Comparison of ENCODE assay signal across 30 cellular contexts in genomic region chr20:37403107-37404033, GRCh38.
"Had no signal": no experiment of that assay in that cellular context is flagged by ENCODE, and none has a peak within 500 bp of the region (broad histone marks: within the 10 kb centered on the region; RNA-seq: fewer than 3 reads in every experiment).

No MANE protein-coding gene starts in this region.

- H3K36me3 Mint-ChIP-seq: activated naive CD8-positive, alpha-beta T cell treated with anti-CD3 and anti-CD28 coated beads for 36 hours had no signal

- H3K4me3 Mint-ChIP-seq: activated CD4-positive, alpha-beta T cell treated with anti-CD3 and anti-CD28 coated beads, Interleukin-2, amount 10 ng/mL, durations not matched to agents 24 days and 14 days; activated CD8-positive, alpha-beta T cell treated with anti-CD3 and anti-CD28 coated beads for 36 hours; activated naive CD8-positive, alpha-beta T cell treated with anti-CD3 and anti-CD28 coated beads for 36 hours; activated T-cell treated with anti-CD3 and anti-CD28 coated beads, Interleukin-2, amount 50 U/mL, for 72 hours; activated T-helper 17 cell treated with anti-CD3 and anti-CD28 coated beads, Interleukin-2, amount 50 U/mL, for 72 hours had no signal

- H3K4me3 ChIP-seq: Peyer's patch had no signal

- H3K9me3 ChIP-seq: Peyer's patch had no signal

- H3K27ac ChIP-seq: brain microvascular endothelial cell, Peyer's patch, WERI-Rb-1 had no signal

- H3K27ac Mint-ChIP-seq: activated CD4-positive, alpha-beta T cell treated with anti-CD3 and anti-CD28 coated beads, Interleukin-2, amount 10 ng/mL, durations not matched to agents 24 days and 14 days; activated CD8-positive, alpha-beta T cell treated with anti-CD3 and anti-CD28 coated beads for 36 hours; activated naive CD8-positive, alpha-beta T cell treated with anti-CD3 and anti-CD28 coated beads for 36 hours; activated T-cell treated with anti-CD3 and anti-CD28 coated beads, Interleukin-2, amount 50 U/mL, for 72 hours; activated T-helper 17 cell treated with anti-CD3 and anti-CD28 coated beads, Interleukin-2, amount 50 U/mL, for 72 hours had no signal

- H3K9me3 Mint-ChIP-seq: activated CD4-positive, alpha-beta T cell treated with anti-CD3 and anti-CD28 coated beads, Interleukin-2, amount 10 ng/mL, durations not matched to agents 24 days and 14 days; activated CD8-positive, alpha-beta T cell treated with anti-CD3 and anti-CD28 coated beads for 36 hours; activated naive CD8-positive, alpha-beta T cell treated with anti-CD3 and anti-CD28 coated beads for 36 hours; activated T-cell treated with anti-CD3 and anti-CD28 coated beads, Interleukin-2, amount 50 U/mL, for 72 hours; activated T-helper 17 cell treated with anti-CD3 and anti-CD28 coated beads, Interleukin-2, amount 50 U/mL, for 72 hours had no signal

- ATAC-seq: activated CD8-positive, alpha-beta T cell treated with anti-CD3 and anti-CD28 coated beads for 36 hours; activated T-cell treated with anti-CD3 and anti-CD28 coated beads, Interleukin-2, amount 50 U/mL, for 72 hours; activated T-helper 17 cell treated with anti-CD3 and anti-CD28 coated beads, Interleukin-2, amount 50 U/mL, for 72 hours; PC-3 had no signal

- DNase-seq: activated CD4-positive, alpha-beta T cell treated with anti-CD3 and anti-CD28 coated beads, Interleukin-2, amount 10 ng/mL, durations not matched to agents 24 days and 14 days; activated CD4-positive, alpha-beta T cell treated with anti-CD3 and anti-CD28 coated beads, Interleukin-2, amount 50 U/mL, for 4 hours; activated CD8-positive, alpha-beta T cell treated with anti-CD3 and anti-CD28 coated beads for 36 hours; activated effector memory CD4-positive, alpha-beta T cell treated with anti-CD3 and anti-CD28 coated beads, Interleukin-2, amount 50 U/mL, for 16 hours; activated naive CD4-positive, alpha-beta T cell; activated naive CD4-positive, alpha-beta T cell treated with anti-CD3 and anti-CD28 coated beads, Interleukin-2, amount 50 U/mL, for 16 hours; activated naive CD8-positive, alpha-beta T cell treated with anti-CD3 and anti-CD28 coated beads for 36 hours; activated T-cell treated with anti-CD3 and anti-CD28 coated beads, Interleukin-2, amount 50 U/mL, for 1 hour; activated T-cell treated with anti-CD3 and anti-CD28 coated beads, Interleukin-2, amount 50 U/mL, for 72 hours; amniotic stem cell; aorta; brain microvascular endothelial cell; central memory CD4-positive, alpha-beta T cell; Karpas-422; NCI-H1105; NCI-H1417 treated with DMSO at 0.1 percent for 48 hours; NCI-H187 treated with DMSO at 0.1 percent for 48 hours; NCI-H2081; NCI-H226; NCI-H524 treated with DMSO at 0.1 percent for 48 hours; NK-92 treated with Interleukin-12 subunit alpha and Interleukin-12 subunit beta, amount 100 ng/mL, for 24 hours; PC-3; Peyer's patch; Right ventricle myocardium superior; RPMI8226; SW 1271; T-helper 1 cell; T1000; WERI-Rb-1 had no signal

- H3K27me3 ChIP-seq: Peyer's patch had no signal
